Comparison of ENCODE assay signal across 9 cellular contexts in the genomic region with DNA sequence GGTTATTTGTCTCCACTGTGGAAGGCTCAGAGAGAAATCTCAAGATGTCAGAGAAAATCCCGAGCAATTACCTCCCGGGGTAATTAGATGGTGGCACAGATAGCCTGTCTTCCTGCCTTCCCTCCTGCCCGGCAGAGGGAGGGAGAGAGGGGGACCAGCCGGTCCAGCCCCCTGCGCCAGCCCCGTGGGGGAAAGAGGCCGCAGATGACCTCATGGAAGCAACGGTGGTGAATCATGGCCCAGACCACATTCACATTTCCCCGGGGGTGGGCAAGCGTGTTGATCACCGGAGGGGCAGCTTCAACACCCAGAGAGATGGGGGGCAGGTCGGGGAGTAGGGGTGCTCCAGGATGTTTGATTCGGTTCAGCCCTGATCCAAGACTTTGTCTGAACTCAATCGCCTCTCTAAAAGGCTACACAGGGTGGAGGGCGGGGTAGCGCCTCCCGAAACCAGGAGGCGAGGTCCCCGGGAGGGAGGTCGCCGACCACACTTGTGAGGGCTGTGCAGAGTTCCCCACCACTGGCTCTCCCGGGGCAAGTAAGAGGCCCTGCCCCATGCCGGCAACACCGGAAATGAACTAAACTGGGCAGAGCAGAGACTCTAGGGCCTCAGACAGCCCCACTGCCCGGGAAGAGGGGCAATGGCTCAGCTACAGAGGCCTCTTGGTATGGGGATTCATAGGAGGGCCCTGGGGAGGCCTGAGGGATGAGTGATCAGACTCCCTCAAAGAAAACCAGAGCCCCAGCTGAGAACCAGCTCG.
DNase-seq lines count a peak whose midpoint lies in the region; ATAC-seq and TF ChIP-seq lines count a peak whose summit lies in the region.
"Had no signal": no experiment of that assay in that cellular context is flagged by ENCODE, and none has a peak within 500 bp of the region (broad histone marks: within the 10 kb centered on the region; RNA-seq: fewer than 3 reads in every experiment).

No MANE protein-coding gene starts in this region.

- intact Hi-C loops in vagina (cut with DNase I) (no loop called here), tibial artery (cut with DNase I; ENCODE audit: low total_unique reads) (no loop called here)

- DNase-seq in SIG-M5 treated with dmso at 0.1 percent for 504 hours (lab: John Stamatoyannopoulos, UW; ENCODE audit: unreplicated experiment) (peak; percentile 88), SIG-M5 (lab: John Stamatoyannopoulos, UW) (no peak), amniotic epithelial cell (ENCODE audit: low read depth) (peak; percentile 95), left lobe of liver (ENCODE audit: low spot score) (no peak), vagina (ENCODE audit: extremely low spot score in 2 of 2) (no peak), tibial artery (no peak)
- no peak for DNase-seq in activated T-cell treated with anti-CD3 and anti-CD28 coated beads, Interleukin-2, amount 50 U/mL, for 48 hours
- DNase-seq: activated gamma-delta T cell treated with Interleukin-2 at 50 U/mL for 16 hours had no signal

- no peak for TF ChIP-seq CTCF in vagina (IDR thresholded peaks at IDR 0.05)
- no peak for TF ChIP-seq CTCF in tibial artery (IDR thresholded peaks at IDR 0.05)

- H3K36me3 ChIP-seq in vagina (no peaks in the 10 kb centered on the region), tibial artery (no peaks in the 10 kb centered on the region)

- H3K27ac ChIP-seq in vagina (peak overlapping the region; percentile 70), tibial artery (no peak overlapping the region)

- H3K9me3 ChIP-seq in vagina (no peaks in the 10 kb centered on the region), tibial artery (no peaks in the 10 kb centered on the region)

- ATAC-seq in left lobe of liver (peak; percentile 15), GM19035 (IDR thresholded peaks at IDR 0.05; ENCODE audit: unreplicated experiment) (no peak)

- H3K27me3 ChIP-seq in vagina: no peaks in the 10 kb centered on the region
- H3K27me3 ChIP-seq in tibial artery: peaks cover 0 to 37% of the 10 kb centered on the region in 2 donors

- no peak overlapping the region for H3K4me3 ChIP-seq in vagina
- no peak overlapping the region for H3K4me3 ChIP-seq in tibial artery

- H3K4me1 ChIP-seq in vagina (peaks cover 9% of the 10 kb centered on the region), tibial artery (no peaks in the 10 kb centered on the region)

- TF ChIP-seq POLR2A in vagina (IDR thresholded peaks at IDR 0.05): no peak

Comparison
In these comparisons a context has a peak if more than half of its experiments do, and no peak if none do; other contexts are left out.
1. DNase-seq: peak in SIG-M5 treated with dmso at 0.1 percent for 504 hours (single experiment) and amniotic epithelial cell (single experiment); none in SIG-M5 (single experiment), left lobe of liver (single experiment), vagina (0 of 2), tibial artery (0 of 2) and activated T-cell treated with anti-CD3 and anti-CD28 coated beads, Interleukin-2, amount 50 U/mL, for 48 hours (0 of 2).